In genomic region chr12:111405856-111406473, GRCh38 we compare ENCODE assay signal across 8 cellular contexts. TPM values are rescaled to one million over a fixed set of nuclear protein-coding genes. Genes with fewer than 3 reads are reported as not detected.
DNase-seq lines count a peak whose midpoint lies in the region; ATAC-seq and TF ChIP-seq lines count a peak whose summit lies in the region.

TSS of gene SH2B3 (plus strand) at chr12:111405923. CDS start at chr12:111418146, 12,223 bp downstream.

- H3K4me3 ChIP-seq in WI38 (ENCODE audit: low read depth, low read length) (peak within 1 kb of the TSS; percentile 89), ectodermal cell (ENCODE audit: insufficient read depth, low read depth, low read length) (peak within 1 kb of the TSS; percentile 75), mucosa of rectum (ENCODE audit: low read length in 2 of 2) (peak within 1 kb of the TSS; percentile 71 to 80), tibial artery (peak within 1 kb of the TSS; percentile 93)

- H3K27ac ChIP-seq in ectodermal cell (ENCODE audit: insufficient read depth, low read depth, low read length, poor library complexity, severe bottlenecking) = no peak within 1 kb of the TSS
- peak within 1 kb of the TSS; percentile 77 to 87 for H3K27ac ChIP-seq in mucosa of rectum (ENCODE audit: low read depth in 2 of 2, low read length in 2 of 2)
- peak within 1 kb of the TSS; percentile 78 to 82 for H3K27ac ChIP-seq in tibial artery

- peaks cover 30% of the 10 kb centered on the region for H3K4me1 ChIP-seq in ectodermal cell (ENCODE audit: control insufficient read depth, insufficient read depth, low read length)
- H3K4me1 ChIP-seq in mucosa of rectum (ENCODE audit: control insufficient read depth in 2 of 2, insufficient read depth in 2 of 2, low read length in 2 of 2) = peaks cover 44 to 57% of the 10 kb centered on the region in 2 donors
- H3K4me1 ChIP-seq in tibial artery = peaks cover 0 to 74% (median 61%) of the 10 kb centered on the region in 4 donors

- TF ChIP-seq CTCF in WI38 (IDR thresholded peaks at IDR 0.05; ENCODE audit: low read depth, low read length) = no peak
- TF ChIP-seq CTCF in tibial artery (IDR thresholded peaks at IDR 0.05) = no peak

- intact Hi-C loops in tibial artery (cut with DNase I; ENCODE audit: low total_unique reads) = no loop called here

- H3K9ac ChIP-seq in mucosa of rectum (ENCODE audit: low read depth in 1 of 2, low read length in 2 of 2) = peak within 1 kb of the TSS; percentile 81 to 82

- H3K27me3 ChIP-seq in ectodermal cell (ENCODE audit: control insufficient read depth, insufficient read depth, low read length, poor library complexity, severe bottlenecking) = peaks cover 21% of the 10 kb centered on the region
- H3K27me3 ChIP-seq in mucosa of rectum (ENCODE audit: control insufficient read depth in 2 of 2, insufficient read depth in 2 of 2, low read length in 2 of 2) = no peaks in the 10 kb centered on the region
- no peaks in the 10 kb centered on the region for H3K27me3 ChIP-seq in tibial artery

- DNase-seq in NCI-H82 (lab: John Stamatoyannopoulos, UW) = peak; percentile 78
- no peak for DNase-seq in NCI-H82 treated with DMSO at 0.1 percent for 48 hours (lab: John Stamatoyannopoulos, UW; ENCODE audit: unreplicated experiment)
- DNase-seq in tibial artery = no peak

- peak; percentile 9 for ATAC-seq in HG03342 (IDR thresholded peaks at IDR 0.05; ENCODE audit: unreplicated experiment)
- no peak for ATAC-seq in HG02970 (IDR thresholded peaks at IDR 0.05; ENCODE audit: low FRiP score, unreplicated experiment)

- H3K9me3 ChIP-seq in ectodermal cell (ENCODE audit: control insufficient read depth, low read length) (no peaks in the 10 kb centered on the region), mucosa of rectum (ENCODE audit: control insufficient read depth in 2 of 2, low read length in 2 of 2) (no peaks in the 10 kb centered on the region), tibial artery (no peaks in the 10 kb centered on the region)

- H3K36me3 ChIP-seq in ectodermal cell (ENCODE audit: control insufficient read depth, insufficient read depth, low read length) (no peaks in the 10 kb centered on the region), mucosa of rectum (ENCODE audit: control insufficient read depth in 2 of 2, insufficient read depth in 2 of 2, low read length in 2 of 2) (no peaks in the 10 kb centered on the region), tibial artery (no peaks in the 10 kb centered on the region)

- WGBS in ectodermal cell, 2 experiments = 0% methylated on average over 80 of the region's 80 CpGs

RNA-seq across cellular contexts. Expression of gene SH2B3, which starts in this region (rescaled TPM):
- polyA plus RNA-seq in ectodermal cell (2013, experiment 1 of 4) = 6.6 TPM
- 7.4 TPM for polyA plus RNA-seq in ectodermal cell (2013, experiment 2 of 4)
- polyA plus RNA-seq in ectodermal cell (2013, experiment 3 of 4) = 6.4 TPM
- 5.4 TPM for polyA plus RNA-seq in ectodermal cell (2013, experiment 4 of 4)
